In the genomic region with DNA sequence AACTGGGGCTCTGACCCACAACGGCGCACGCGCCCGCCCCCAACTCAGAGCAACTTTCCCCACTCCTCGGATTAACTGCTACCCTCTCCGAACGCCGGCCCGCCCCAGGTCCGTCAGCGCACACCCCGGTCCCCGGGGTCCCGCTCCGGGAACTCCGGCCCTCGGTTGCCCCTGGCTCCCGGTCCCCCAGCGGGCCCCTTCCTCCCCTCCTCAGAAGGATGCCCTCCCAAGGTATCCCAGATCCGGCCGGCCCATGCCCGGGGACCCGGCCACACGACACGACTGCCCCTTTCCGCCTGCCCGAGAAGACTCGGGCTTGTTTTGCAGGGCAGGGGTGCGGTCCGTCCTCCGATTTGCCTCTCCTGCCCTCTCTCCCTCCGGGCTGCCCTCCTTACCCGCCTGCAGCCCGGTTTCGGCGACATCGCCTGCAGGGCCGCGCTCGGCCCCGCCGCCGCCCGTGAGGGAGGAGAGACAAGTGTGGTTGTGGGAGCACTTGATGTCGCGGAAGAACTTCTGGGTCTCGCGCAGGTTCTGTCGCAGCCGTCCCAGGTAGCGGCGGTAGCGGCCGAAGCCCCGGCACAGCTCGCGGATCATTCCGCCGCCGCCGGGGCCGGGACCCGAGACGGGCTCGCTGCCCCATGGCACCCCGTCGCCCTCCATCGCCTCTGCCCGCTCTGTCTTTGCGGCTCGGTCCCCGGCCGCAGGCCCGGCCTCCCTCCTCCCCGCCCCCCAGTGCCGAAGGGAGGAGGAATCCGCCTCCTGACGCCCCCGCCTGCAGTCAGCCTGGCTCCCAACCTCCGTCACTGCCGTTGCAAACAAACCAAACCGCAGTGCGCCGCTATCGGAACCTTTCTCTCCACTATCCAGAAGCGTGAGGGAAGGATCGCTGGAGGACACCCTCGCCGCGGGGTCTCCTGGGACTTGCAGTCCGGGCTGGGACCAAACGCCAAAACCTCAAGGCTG, we compare ENCODE assay signal across 8 cellular contexts. TPM values are rescaled to one million over a fixed set of nuclear protein-coding genes. Genes with fewer than 3 reads are reported as not detected.
DNase-seq lines count a peak whose midpoint lies in the region; ATAC-seq lines count a peak whose summit lies in the region.

TSS of gene DSTYK (minus strand) at position 827 of the 963 bp plus-strand sequence. CDS start at position 660, 167 bp downstream.

- no peaks in the 10 kb centered on the region for H3K36me3 Mint-ChIP-seq in naive B cell
- peaks cover 20% of the 10 kb centered on the region for H3K36me3 Mint-ChIP-seq in stimulated activated effector memory CD8-positive, alpha-beta T cell treated with anti-CD3 and anti-CD28 coated beads, Interleukin-12 subunit alpha, Interleukin-12 subunit beta, amount 100 ng/mL, for 72 hours

- H3K4me3 Mint-ChIP-seq in naive B cell: peak within 1 kb of the TSS; percentile 93 to 98 (median 97)
- H3K4me3 Mint-ChIP-seq in stimulated activated effector memory CD8-positive, alpha-beta T cell treated with anti-CD3 and anti-CD28 coated beads, Interleukin-12 subunit alpha, Interleukin-12 subunit beta, amount 100 ng/mL, for 72 hours: peak within 1 kb of the TSS; percentile 95

- peak within 1 kb of the TSS; percentile 95 to 99 (median 98) for H3K27ac Mint-ChIP-seq in naive B cell
- H3K27ac Mint-ChIP-seq in stimulated activated effector memory CD8-positive, alpha-beta T cell treated with anti-CD3 and anti-CD28 coated beads, Interleukin-12 subunit alpha, Interleukin-12 subunit beta, amount 100 ng/mL, for 72 hours: peak within 1 kb of the TSS; percentile 94

- no peaks in the 10 kb centered on the region for H3K9me3 Mint-ChIP-seq in naive B cell
- H3K9me3 Mint-ChIP-seq in stimulated activated effector memory CD8-positive, alpha-beta T cell treated with anti-CD3 and anti-CD28 coated beads, Interleukin-12 subunit alpha, Interleukin-12 subunit beta, amount 100 ng/mL, for 72 hours: no peaks in the 10 kb centered on the region

- DNase-seq in DMS79 treated with DMSO at 0.1 percent for 48 hours (lab: John Stamatoyannopoulos, UW) (peak; percentile 90), Kasumi-1 (lab: John Stamatoyannopoulos, UW) (peak; percentile 95 to 96), RPMI8226 (peak; percentile 98), fibroblast of gingiva (ENCODE audit: low read depth) (peak; percentile 97), naive B cell (peak; percentile 88)
- peak; percentile 80 to 81 for DNase-seq in activated T-helper 1 cell treated with anti-CD3 and anti-CD28 coated beads, Interleukin-2, amount 50 U/mL, for 16 hours (ENCODE audit: low read depth in 1 of 2, low spot score in 1 of 2)
- peak; percentile 78 to 96 for DNase-seq in stimulated activated effector memory CD8-positive, alpha-beta T cell treated with anti-CD3 and anti-CD28 coated beads, Interleukin-12 subunit alpha, Interleukin-12 subunit beta, amount 100 ng/mL, for 72 hours (ENCODE audit: low spot score in 2 of 2)

- peaks cover 20 to 36% (median 35%) of the 10 kb centered on the region in 3 donors for H3K4me1 Mint-ChIP-seq in naive B cell
- H3K4me1 Mint-ChIP-seq in stimulated activated effector memory CD8-positive, alpha-beta T cell treated with anti-CD3 and anti-CD28 coated beads, Interleukin-12 subunit alpha, Interleukin-12 subunit beta, amount 100 ng/mL, for 72 hours: peaks cover 27% of the 10 kb centered on the region

- no peaks in the 10 kb centered on the region for H3K27me3 Mint-ChIP-seq in naive B cell

- ATAC-seq in GM21825 (IDR thresholded peaks at IDR 0.05; ENCODE audit: unreplicated experiment) (peak; percentile 86), naive B cell (ENCODE audit: low read depth in 2 of 2) (peak; percentile 75 to 83)
- peak; percentile 93 for ATAC-seq in stimulated activated effector memory CD8-positive, alpha-beta T cell treated with anti-CD3 and anti-CD28 coated beads, Interleukin-12 subunit alpha, Interleukin-12 subunit beta, amount 100 ng/mL, for 72 hours

RNA-seq across cellular contexts. Expression of gene DSTYK, which starts in this region (rescaled TPM):
- 1 to 10 TPM; 4.5 to 7.6 (median 5.8) TPM for polyA plus RNA-seq in naive B cell (ENCODE audit: low read depth in 6 of 6)

Comparison
In these comparisons a context has a peak if more than half of its experiments do, and no peak if none do; other contexts are left out.
1. Peak in every context shown above with its lines: DNase-seq and ATAC-seq.